Comparison of ENCODE assay signal across 32 cellular contexts in the genomic region with DNA sequence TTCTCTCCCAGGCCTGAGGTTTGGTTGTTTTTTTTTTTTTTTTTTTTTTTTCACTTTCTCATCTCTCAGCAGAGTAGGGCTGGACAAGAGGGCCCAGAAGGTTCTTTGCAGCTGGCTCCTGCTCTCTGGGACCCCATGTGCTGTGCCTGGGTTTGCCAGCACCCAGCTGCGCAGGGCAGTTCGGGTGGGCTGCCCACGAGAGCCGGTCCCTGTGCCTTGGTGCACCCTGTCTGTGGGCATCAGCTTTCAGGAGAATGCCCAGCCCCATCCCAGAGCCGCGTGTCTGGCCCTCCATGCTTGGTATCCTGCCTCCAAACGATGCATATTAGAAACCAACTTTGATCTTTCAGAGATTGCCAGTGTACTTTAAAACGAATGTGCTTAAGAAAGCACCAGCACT.
"Had no signal": no experiment of that assay in that cellular context is flagged by ENCODE, and none has a peak within 500 bp of the region (broad histone marks: within the 10 kb centered on the region; RNA-seq: fewer than 3 reads in every experiment).

No MANE protein-coding gene starts in this region.

- H3K27me3 ChIP-seq: left lung, pancreas, suprapubic skin, tibial artery, upper lobe of right lung had no signal

- H3K4me3 ChIP-seq: left lung, lower lobe of right lung, mucosa of descending colon, pancreas, prostate gland, skin epidermis, suprapubic skin, thoracic aorta, tibial artery, upper lobe of right lung had no signal

- H3K4me1 ChIP-seq: prostate gland had no signal

- H3K9me3 ChIP-seq: left lung, lower lobe of right lung, mucosa of descending colon, pancreas, prostate gland, suprapubic skin, thoracic aorta, tibial artery, upper lobe of right lung had no signal

- H3K9me3 Mint-ChIP-seq: immature natural killer cell; naive thymus-derived CD4-positive, alpha-beta T cell; nephron progenitor cell; stimulated activated naive CD8-positive, alpha-beta T cell treated with anti-CD3 and anti-CD28 coated beads, Interleukin-15, Interleukin-2, amounts not matched to agents 100 ng/mL and 50 ng/mL, for 24 hours had no signal

- H3K36me3 ChIP-seq: left lung, lower lobe of right lung, pancreas, prostate gland, suprapubic skin, thoracic aorta, tibial artery, upper lobe of right lung had no signal

- H3K27me3 Mint-ChIP-seq: naive thymus-derived CD4-positive, alpha-beta T cell; stimulated activated naive CD8-positive, alpha-beta T cell treated with anti-CD3 and anti-CD28 coated beads, Interleukin-15, Interleukin-2, amounts not matched to agents 100 ng/mL and 50 ng/mL, for 24 hours had no signal

- H3K27ac ChIP-seq: left lung, lower lobe of right lung, pancreas, prostate gland, skin epidermis, suprapubic skin, thoracic aorta, tibial artery, upper lobe of right lung had no signal

- H3K27ac Mint-ChIP-seq: nephron progenitor cell; stimulated activated naive CD8-positive, alpha-beta T cell treated with anti-CD3 and anti-CD28 coated beads, Interleukin-15, Interleukin-2, amounts not matched to agents 100 ng/mL and 50 ng/mL, for 24 hours had no signal

- H3K4me3 Mint-ChIP-seq: immature natural killer cell; naive thymus-derived CD4-positive, alpha-beta T cell; nephron progenitor cell; stimulated activated naive CD8-positive, alpha-beta T cell treated with anti-CD3 and anti-CD28 coated beads, Interleukin-15, Interleukin-2, amounts not matched to agents 100 ng/mL and 50 ng/mL, for 24 hours had no signal

- DNase-seq: hippocampal formation; immature natural killer cell; kidney; left colon; left lung; lower lobe of right lung; mammary epithelial cell; mesenchymal stem cell; mucosa of descending colon; naive thymus-derived CD4-positive, alpha-beta T cell; nephron progenitor cell; nucleus accumbens; pancreas; posterior cingulate gyrus; retina; right cardiac atrium; stimulated activated CD4-positive, alpha-beta T cell treated with anti-CD3 and anti-CD28 coated beads, Interleukin-12 subunit alpha, Interleukin-12 subunit beta, amount 100 ng/mL, for 4 hours; stimulated activated CD4-positive, alpha-beta T cell treated with anti-CD3 and anti-CD28 coated beads, Interleukin-15, amount 100 ng/mL, for 24 hours; stimulated activated CD4-positive, alpha-beta T cell treated with anti-CD3 and anti-CD28 coated beads, Interleukin-2, amount 100 ng/mL, for 24 hours; stimulated activated CD4-positive, alpha-beta T cell treated with anti-CD3 and anti-CD28 coated beads, Interleukin-4, amount 100 ng/mL, for 1 hour; stimulated activated naive CD4-positive, alpha-beta T cell; tibial artery; trophoblast cell; upper lobe of right lung had no signal

- FAIRE-seq: islet of Langerhans, kidney, pancreas, urothelium cell line had no signal

- ATAC-seq: left colon; left lung; lower lobe of right lung; mucosa of descending colon; naive thymus-derived CD4-positive, alpha-beta T cell; pancreas; right cardiac atrium; sciatic nerve; upper lobe of right lung had no signal
